Comparison of ENCODE assay signal across 1 cellular context in the genomic region with DNA sequence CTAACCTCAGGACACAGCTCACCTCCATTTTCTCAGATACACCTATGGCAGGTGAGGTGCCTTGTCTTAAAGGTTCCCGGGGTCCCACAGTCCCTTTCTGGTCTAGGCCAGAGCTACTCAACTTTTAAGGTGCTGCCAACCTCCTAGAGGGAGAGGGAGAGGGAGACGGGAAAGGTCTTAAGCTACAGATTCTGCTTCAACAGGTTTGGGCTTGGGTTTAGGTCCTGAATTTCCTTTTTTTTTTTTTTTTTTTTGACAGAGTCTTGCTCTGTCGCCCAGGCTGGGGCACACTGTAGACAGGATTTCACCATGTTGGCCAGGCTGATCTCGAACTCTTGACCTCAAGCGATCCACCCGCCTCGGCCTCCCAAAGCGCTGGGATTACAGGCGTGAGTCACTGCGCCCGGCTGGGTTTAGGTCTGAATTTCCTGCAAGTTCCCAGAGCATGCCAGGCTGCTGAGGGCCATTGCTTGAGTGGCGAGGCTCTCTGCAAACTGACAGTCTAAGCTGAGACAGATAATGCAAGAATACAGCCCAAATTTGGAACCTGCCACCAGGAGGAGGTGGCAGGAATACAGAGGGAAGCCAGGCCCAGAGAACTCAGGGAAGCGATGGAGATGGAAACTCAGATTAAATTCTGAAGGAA.
A peak's percentile ranks its signal among the peaks of the same experiment; 100 is the strongest.
TF ChIP-seq lines count a peak whose summit lies in the region.

No MANE protein-coding gene starts in this region.

TF ChIP-seq in HEK293, 187 proteins besides CTCF, POLR2A, EP300 and RAD21 (continued from another document):
- no peak for TF ChIP-seq ZNF26 (tag by site-specific recombination; IDR thresholded peaks at IDR 0.05)
- no peak for TF ChIP-seq ZNF701 (tag by site-specific recombination; IDR thresholded peaks at IDR 0.05)
- no peak for TF ChIP-seq FEZF1 (tag by site-specific recombination; IDR thresholded peaks at IDR 0.05)
- TF ChIP-seq, protein P1, sequence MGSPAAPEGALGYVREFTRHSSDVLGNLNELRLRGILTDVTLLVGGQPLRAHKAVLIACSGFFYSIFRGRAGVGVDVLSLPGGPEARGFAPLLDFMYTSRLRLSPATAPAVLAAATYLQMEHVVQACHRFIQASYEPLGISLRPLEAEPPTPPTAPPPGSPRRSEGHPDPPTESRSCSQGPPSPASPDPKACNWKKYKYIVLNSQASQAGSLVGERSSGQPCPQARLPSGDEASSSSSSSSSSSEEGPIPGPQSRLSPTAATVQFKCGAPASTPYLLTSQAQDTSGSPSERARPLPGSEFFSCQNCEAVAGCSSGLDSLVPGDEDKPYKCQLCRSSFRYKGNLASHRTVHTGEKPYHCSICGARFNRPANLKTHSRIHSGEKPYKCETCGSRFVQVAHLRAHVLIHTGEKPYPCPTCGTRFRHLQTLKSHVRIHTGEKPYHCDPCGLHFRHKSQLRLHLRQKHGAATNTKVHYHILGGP (tag by site-specific recombination; IDR thresholded peaks at IDR 0.05): no peak
- TF ChIP-seq SCRT2 (tag by site-specific recombination; IDR thresholded peaks at IDR 0.05): peak; percentile 71
